In genomic region chr11:73466643-73467042, GRCh38 we compare ENCODE assay signal across 18 cellular contexts.
"Had no signal": no experiment of that assay in that cellular context is flagged by ENCODE, and none has a peak within 500 bp of the region (broad histone marks: within the 10 kb centered on the region; RNA-seq: fewer than 3 reads in every experiment).

No MANE protein-coding gene starts in this region.

- ATAC-seq: activated CD8-positive, alpha-beta T cell treated with anti-CD3 and anti-CD28 coated beads, Interleukin-2, amount 10 ng/mL, durations not matched to agents 7 days and 5 days; activated T-cell treated with anti-CD3 and anti-CD28 coated beads, Interleukin-2, amount 50 U/mL, for 4 hours; gastroesophageal sphincter had no signal

- H3K27ac Mint-ChIP-seq: activated CD8-positive, alpha-beta T cell treated with anti-CD3 and anti-CD28 coated beads, Interleukin-2, amount 10 ng/mL, durations not matched to agents 7 days and 5 days; activated naive CD4-positive, alpha-beta T cell treated with anti-CD3 and anti-CD28 coated beads for 36 hours; immature natural killer cell; stimulated activated naive CD8-positive, alpha-beta T cell treated with anti-CD3 and anti-CD28 coated beads, Interleukin-15, Interleukin-2, amounts not matched to agents 100 ng/mL and 50 ng/mL, for 24 hours; T-helper 2 cell treated with Interferon-gamma antibody and Interleukin-4, amounts not matched to agents 5 μg/mL and 100 μg/mL, for 36 hours had no signal

- H3K27ac ChIP-seq: suprapubic skin, transverse colon, vagina had no signal

- H3K27me3 Mint-ChIP-seq: stimulated activated naive CD8-positive, alpha-beta T cell treated with anti-CD3 and anti-CD28 coated beads, Interleukin-15, Interleukin-2, amounts not matched to agents 100 ng/mL and 50 ng/mL, for 24 hours had no signal

- H3K4me3 Mint-ChIP-seq: activated CD8-positive, alpha-beta T cell treated with anti-CD3 and anti-CD28 coated beads, Interleukin-2, amount 10 ng/mL, durations not matched to agents 7 days and 5 days; activated naive CD4-positive, alpha-beta T cell treated with anti-CD3 and anti-CD28 coated beads for 36 hours; activated T-cell treated with anti-CD3 and anti-CD28 coated beads, Interleukin-2, amount 50 U/mL, for 4 hours; immature natural killer cell; nephron; stimulated activated naive CD8-positive, alpha-beta T cell treated with anti-CD3 and anti-CD28 coated beads, Interleukin-15, Interleukin-2, amounts not matched to agents 100 ng/mL and 50 ng/mL, for 24 hours; T-helper 2 cell treated with Interferon-gamma antibody and Interleukin-4, amounts not matched to agents 5 μg/mL and 100 μg/mL, for 36 hours had no signal

- H3K4me1 ChIP-seq: transverse colon had no signal

- H3K27me3 ChIP-seq: gastroesophageal sphincter, right atrium auricular region, suprapubic skin, transverse colon, vagina had no signal

- H3K9me3 Mint-ChIP-seq: activated naive CD4-positive, alpha-beta T cell treated with anti-CD3 and anti-CD28 coated beads for 36 hours; activated T-cell treated with anti-CD3 and anti-CD28 coated beads, Interleukin-2, amount 50 U/mL, for 4 hours; immature natural killer cell; nephron; stimulated activated naive CD8-positive, alpha-beta T cell treated with anti-CD3 and anti-CD28 coated beads, Interleukin-15, Interleukin-2, amounts not matched to agents 100 ng/mL and 50 ng/mL, for 24 hours; T-helper 2 cell treated with Interferon-gamma antibody and Interleukin-4, amounts not matched to agents 5 μg/mL and 100 μg/mL, for 36 hours had no signal

- DNase-seq: activated CD4-positive, alpha-beta T cell treated with anti-CD3 and anti-CD28 coated beads for 48 hours; activated CD4-positive, CD25-positive, alpha-beta regulatory T cell; activated CD8-positive, alpha-beta T cell treated with anti-CD3 and anti-CD28 coated beads, Interleukin-2, amount 10 ng/mL, durations not matched to agents 7 days and 5 days; activated naive CD4-positive, alpha-beta T cell treated with anti-CD3 and anti-CD28 coated beads for 36 hours; activated T-cell treated with anti-CD3 and anti-CD28 coated beads, Interleukin-2, amount 50 U/mL, for 4 hours; aorta; cerebellar nuclear complex; cortex of kidney; immature natural killer cell; transverse colon had no signal

- H3K4me3 ChIP-seq: gastroesophageal sphincter, lung, right atrium auricular region, suprapubic skin, transverse colon, vagina had no signal

- H3K36me3 ChIP-seq: gastroesophageal sphincter, right atrium auricular region, suprapubic skin, transverse colon, vagina had no signal

- H3K9me3 ChIP-seq: gastroesophageal sphincter, right atrium auricular region, suprapubic skin, transverse colon, vagina had no signal
